ENCODE assay signal across 2 cellular contexts in genomic region chr18:61894751-61895524, GRCh38.
TF ChIP-seq lines count a peak whose summit lies in the region.

No MANE protein-coding gene starts in this region.

TF ChIP-seq in GM12878, 131 proteins besides CTCF, POLR2A, EP300 and RAD21:
- TF ChIP-seq SUPT20H (IDR thresholded peaks at IDR 0.05; ENCODE audit: borderline replicate concordance, control insufficient read depth, low read depth, low read length) = no peak
- TF ChIP-seq RUNX3 (IDR thresholded peaks at IDR 0.05; ENCODE audit: low read length) = no peak
- TF ChIP-seq NFIC (IDR thresholded peaks at IDR 0.05; ENCODE audit: low read depth, low read length) = no peak
- no peak for TF ChIP-seq FOXK2 (IDR thresholded peaks at IDR 0.05)
- no peak for TF ChIP-seq WRNIP1 (IDR thresholded peaks at IDR 0.05; ENCODE audit: borderline replicate concordance, low read depth, low read length)
- TF ChIP-seq SPI1 (IDR thresholded peaks at IDR 0.05; ENCODE audit: borderline replicate concordance, insufficient read depth, low read depth, low read length) = no peak
- TF ChIP-seq RELA (IDR thresholded peaks at IDR 0.05; ENCODE audit: borderline replicate concordance, partially characterized antibody) = no peak
- TF ChIP-seq JUNB (IDR thresholded peaks at IDR 0.05) = no peak
- no peak for TF ChIP-seq ASH2L (IDR thresholded peaks at IDR 0.05; ENCODE audit: borderline replicate concordance, low read depth)
- no peak for TF ChIP-seq SKIL (IDR thresholded peaks at IDR 0.05; ENCODE audit: low read depth, poor library complexity, severe bottlenecking)
- no peak for TF ChIP-seq POU2F2 (IDR thresholded peaks at IDR 0.05; ENCODE audit: borderline replicate concordance, low read depth, low read length)
- TF ChIP-seq CHD4 (IDR thresholded peaks at IDR 0.05) = no peak
- TF ChIP-seq IRF3 (IDR thresholded peaks at IDR 0.05) = no peak
- no peak for TF ChIP-seq CHD1 (IDR thresholded peaks at IDR 0.05; ENCODE audit: low read depth, low read length)

TF ChIP-seq in HepG2, 621 proteins besides CTCF, POLR2A, EP300 and RAD21:
- TF ChIP-seq NR2F2 (IDR thresholded peaks at IDR 0.05; ENCODE audit: borderline replicate concordance, low read depth) = no peak
- TF ChIP-seq MTA3 (CRISPR knock-in tag; IDR thresholded peaks at IDR 0.05) = no peak
- no peak for TF ChIP-seq ZFP36L2 (CRISPR knock-in tag; IDR thresholded peaks at IDR 0.05)
- TF ChIP-seq KLF11 (CRISPR knock-in tag; IDR thresholded peaks at IDR 0.05) = no peak
- TF ChIP-seq ZZZ3 (CRISPR knock-in tag; IDR thresholded peaks at IDR 0.05; ENCODE audit: borderline replicate concordance) = no peak
